ENCODE assay signal across 1 cellular context in the genomic region with DNA sequence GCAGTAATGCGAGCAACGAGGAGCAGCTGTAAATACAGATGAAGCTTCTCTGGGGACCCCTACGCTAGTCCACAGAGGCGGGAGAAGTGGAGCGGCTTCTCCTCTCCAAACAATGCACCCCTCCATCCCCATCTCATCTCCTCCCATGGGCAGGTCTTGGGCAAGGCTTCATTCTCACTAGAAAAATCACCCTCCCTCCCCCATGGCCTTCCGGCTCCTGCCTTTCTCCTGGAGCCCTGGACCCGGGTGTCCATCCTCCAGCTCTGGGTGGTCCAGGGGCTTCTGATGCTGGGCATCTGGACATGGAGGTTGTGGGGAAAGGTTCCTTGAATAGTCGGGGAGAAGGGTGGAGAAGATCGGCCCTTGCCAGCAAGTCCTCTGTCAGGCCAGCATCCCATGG.
TF ChIP-seq lines count a peak whose summit lies in the region.

No MANE protein-coding gene starts in this region.

TF ChIP-seq in HCT116, 20 proteins besides CTCF, POLR2A, EP300 and RAD21 (continued from another document):
- TF ChIP-seq SIN3A (IDR thresholded peaks at IDR 0.05; ENCODE audit: low read depth) (no peak), POLR2AphosphoS5 (IDR thresholded peaks at IDR 0.05; ENCODE audit: low read depth, low read length) (no peak), CEBPB (IDR thresholded peaks at IDR 0.05; ENCODE audit: low read depth) (no peak), ELF1 (IDR thresholded peaks at IDR 0.05; ENCODE audit: borderline replicate concordance, low read depth) (no peak), ZFX (IDR thresholded peaks at IDR 0.05) (no peak), JUND (IDR thresholded peaks at IDR 0.05) (no peak)
- TF ChIP-seq, protein P1, sequence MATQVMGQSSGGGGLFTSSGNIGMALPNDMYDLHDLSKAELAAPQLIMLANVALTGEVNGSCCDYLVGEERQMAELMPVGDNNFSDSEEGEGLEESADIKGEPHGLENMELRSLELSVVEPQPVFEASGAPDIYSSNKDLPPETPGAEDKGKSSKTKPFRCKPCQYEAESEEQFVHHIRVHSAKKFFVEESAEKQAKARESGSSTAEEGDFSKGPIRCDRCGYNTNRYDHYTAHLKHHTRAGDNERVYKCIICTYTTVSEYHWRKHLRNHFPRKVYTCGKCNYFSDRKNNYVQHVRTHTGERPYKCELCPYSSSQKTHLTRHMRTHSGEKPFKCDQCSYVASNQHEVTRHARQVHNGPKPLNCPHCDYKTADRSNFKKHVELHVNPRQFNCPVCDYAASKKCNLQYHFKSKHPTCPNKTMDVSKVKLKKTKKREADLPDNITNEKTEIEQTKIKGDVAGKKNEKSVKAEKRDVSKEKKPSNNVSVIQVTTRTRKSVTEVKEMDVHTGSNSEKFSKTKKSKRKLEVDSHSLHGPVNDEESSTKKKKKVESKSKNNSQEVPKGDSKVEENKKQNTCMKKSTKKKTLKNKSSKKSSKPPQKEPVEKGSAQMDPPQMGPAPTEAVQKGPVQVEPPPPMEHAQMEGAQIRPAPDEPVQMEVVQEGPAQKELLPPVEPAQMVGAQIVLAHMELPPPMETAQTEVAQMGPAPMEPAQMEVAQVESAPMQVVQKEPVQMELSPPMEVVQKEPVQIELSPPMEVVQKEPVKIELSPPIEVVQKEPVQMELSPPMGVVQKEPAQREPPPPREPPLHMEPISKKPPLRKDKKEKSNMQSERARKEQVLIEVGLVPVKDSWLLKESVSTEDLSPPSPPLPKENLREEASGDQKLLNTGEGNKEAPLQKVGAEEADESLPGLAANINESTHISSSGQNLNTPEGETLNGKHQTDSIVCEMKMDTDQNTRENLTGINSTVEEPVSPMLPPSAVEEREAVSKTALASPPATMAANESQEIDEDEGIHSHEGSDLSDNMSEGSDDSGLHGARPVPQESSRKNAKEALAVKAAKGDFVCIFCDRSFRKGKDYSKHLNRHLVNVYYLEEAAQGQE (IDR thresholded peaks at IDR 0.05; ENCODE audit: low read depth) = no peak
TF ChIP-seq in HCT116: peak in this region for 0.
